9 cellular contexts compared by ENCODE assay signal in the genomic region with DNA sequence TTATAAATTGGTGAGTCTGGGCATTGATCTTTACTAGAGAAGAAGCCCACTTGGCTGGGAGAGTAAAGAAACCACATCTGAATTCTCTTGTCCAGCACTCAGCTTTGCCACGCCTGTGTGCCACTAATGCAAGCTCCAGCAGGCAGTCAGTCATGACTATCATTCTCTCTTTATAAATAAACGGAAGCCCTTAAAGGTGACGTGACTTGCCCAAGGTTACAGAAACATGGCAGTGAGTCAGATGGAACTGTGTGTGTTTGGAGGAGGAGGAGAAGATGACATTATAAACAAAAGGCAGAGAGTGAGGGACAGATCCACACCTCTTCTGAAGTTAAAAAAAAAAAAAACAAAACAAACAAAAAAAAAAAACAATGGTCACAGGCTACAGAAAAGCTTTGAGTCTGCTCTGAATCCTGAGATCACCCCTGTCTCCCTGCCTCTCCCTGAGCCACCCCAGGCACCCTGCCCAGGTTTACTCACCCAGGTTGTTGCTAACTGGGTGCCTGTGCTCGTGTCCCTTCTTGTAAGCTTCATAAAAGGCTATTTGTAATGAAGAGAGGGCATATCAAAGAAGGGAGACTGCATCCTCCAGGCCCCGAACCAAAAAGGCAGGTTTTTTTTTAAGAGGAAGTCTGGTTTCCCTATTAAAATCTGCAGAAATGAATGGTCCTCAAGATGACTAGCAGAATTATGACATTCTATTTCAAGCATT.
A peak's percentile ranks its signal among the peaks of the same experiment; 100 is the strongest.
DNase-seq lines count a peak whose midpoint lies in the region; ATAC-seq, FAIRE-seq and TF ChIP-seq lines count a peak whose summit lies in the region.
"Had no signal": no experiment of that assay in that cellular context is flagged by ENCODE, and none has a peak within 500 bp of the region (broad histone marks: within the 10 kb centered on the region; RNA-seq: fewer than 3 reads in every experiment).

No MANE protein-coding gene starts in this region.

- BruUV-seq in endothelial cell of umbilical vein (replicated peaks; lab: Mats Ljungman, UMichigan), result no TSS peak

- H2AFZ ChIP-seq in Loucy (ENCODE audit: low read length) (no peak overlapping the region), endothelial cell of umbilical vein (ENCODE audit: low read depth, low read length) (peak overlapping the region; percentile 73)

- no peaks in the 10 kb centered on the region for H4K20me1 ChIP-seq in Loucy (ENCODE audit: insufficient read depth, low read length, poor library complexity, severe bottlenecking)
- H4K20me1 ChIP-seq in endothelial cell of umbilical vein (replicated peaks; ENCODE audit: control insufficient read depth, extremely low read depth, insufficient read depth, low read length), result no peaks in the 10 kb centered on the region

- no peak overlapping the region for H3K9ac ChIP-seq in Loucy (ENCODE audit: low read depth, low read length, poor library complexity, severe bottlenecking)
- H3K9ac ChIP-seq in endothelial cell of umbilical vein (replicated peaks; ENCODE audit: extremely low read depth, insufficient read depth, low read length), result peak overlapping the region; percentile 60

- no peak for TF ChIP-seq POLR2A in endothelial cell of umbilical vein (IDR thresholded peaks at IDR 0.05; ENCODE audit: low read depth, low read length)

- dilution Hi-C loops in endothelial cell of umbilical vein (cut with MboI; ENCODE audit: extremely low pct_ligation_motif_present, low sequenced_read_pairs), result loop anchor here (25.0 kb wide), 1 partner anchor 123 kb away; a partner anchor contains a TSS

- no peak for ATAC-seq in GM21360 (IDR thresholded peaks at IDR 0.05; ENCODE audit: unreplicated experiment)
- no peak for ATAC-seq in HG02852 (IDR thresholded peaks at IDR 0.05; ENCODE audit: unreplicated experiment)
- ATAC-seq: activated T-cell treated with anti-CD3 and anti-CD28 coated beads, Interleukin-2, amount 50 U/mL, for 4 hours had no signal

- CTCF ChIA-PET in endothelial cell of umbilical vein (lab: Charles Lee), result interaction anchor here (0.8 to 2.0 kb wide), 6 partner anchors 13 to 121 kb away, joined by 3 to 10 read pairs (median 4); no protein-coding TSS in a partner anchor

- POLR2A ChIA-PET in endothelial cell of umbilical vein (lab: Charles Lee), result interaction anchor here (0.7 kb wide), 1 partner anchor 77 kb away, joined by 4 read pairs; no protein-coding TSS in a partner anchor

- no peaks in the 10 kb centered on the region for H3K79me2 ChIP-seq in Loucy (ENCODE audit: insufficient read depth, low read length)
- no peaks in the 10 kb centered on the region for H3K79me2 ChIP-seq in endothelial cell of umbilical vein (ENCODE audit: control insufficient read depth, insufficient read depth, low read length)

- H3K9me2 ChIP-seq in Loucy (replicated peaks; ENCODE audit: low read depth, low read length), result no peaks in the 10 kb centered on the region

- H3F3A ChIP-seq in Loucy (ENCODE audit: low read depth), result peaks cover 4% of the 10 kb centered on the region; the same call in 1 of the 2 replicates

- intact Hi-C loops in endothelial cell of umbilical vein (cut with micrococcal nuclease), result no loop called here

- H3K27ac ChIP-seq in endothelial cell of umbilical vein (ENCODE audit: insufficient read depth, low read depth, low read length), result peak overlapping the region; percentile 68

- FAIRE-seq in endothelial cell of umbilical vein (lab: Jason Lieb, UNC), result peak; percentile 8

- H3K4me3 ChIP-seq in AG10803 (ENCODE audit: low read length) (no peak overlapping the region), Loucy (ENCODE audit: low read length, poor library complexity, severe bottlenecking) (peak overlapping the region; percentile 30), endothelial cell of umbilical vein (replicated peaks in 1 of 3; ENCODE audit: insufficient read depth in 1 of 3, low read depth in 1 of 3, low read length in 3 of 3) (no peak overlapping the region)

- no peaks in the 10 kb centered on the region for H3K9me1 ChIP-seq in endothelial cell of umbilical vein (replicated peaks; ENCODE audit: control insufficient read depth, extremely low read depth, insufficient read depth, low read length)

- peak; percentile 44 for DNase-seq in AG10803 (ENCODE audit: low read depth)
- DNase-seq in endothelial cell of umbilical vein (ENCODE audit: low read depth, low spot score), result peak; percentile 44
- DNase-seq in myocyte (ENCODE audit: low read depth), result peak; percentile 84
- DNase-seq in NAMALWA (ENCODE audit: low spot score), result no peak
- DNase-seq in GF-D8 (lab: John Stamatoyannopoulos, UW), result no peak
- DNase-seq: activated T-cell treated with anti-CD3 and anti-CD28 coated beads, Interleukin-2, amount 50 U/mL, for 4 hours had no signal

- H3K36me3 ChIP-seq in Loucy (ENCODE audit: insufficient read depth, low read length), result no peaks in the 10 kb centered on the region
- no peaks in the 10 kb centered on the region for H3K36me3 ChIP-seq in endothelial cell of umbilical vein (ENCODE audit: control insufficient read depth in 2 of 2, extremely low read depth in 1 of 2, insufficient read depth in 2 of 2, low read length in 2 of 2)

- H3K4me2 ChIP-seq in Loucy (ENCODE audit: low read depth, low read length, poor library complexity, severe bottlenecking) (peak overlapping the region; percentile 60), endothelial cell of umbilical vein (ENCODE audit: insufficient read depth, low read length) (peak overlapping the region; percentile 21)

- H3K9me3 ChIP-seq in Loucy (ENCODE audit: insufficient read depth, low read depth, low read length), result no peaks in the 10 kb centered on the region
- no peaks in the 10 kb centered on the region for H3K9me3 ChIP-seq in endothelial cell of umbilical vein (replicated peaks; ENCODE audit: control insufficient read depth, insufficient read depth, low read length)

- H3K27me3 ChIP-seq in Loucy (ENCODE audit: insufficient read depth, low read length, poor library complexity, severe bottlenecking) (no peaks in the 10 kb centered on the region), endothelial cell of umbilical vein (ENCODE audit: control insufficient read depth in 2 of 2, insufficient read depth in 2 of 2, low read length in 2 of 2) (no peaks in the 10 kb centered on the region)

- TF ChIP-seq CTCF in AG10803 (conservative IDR thresholded peaks at IDR 0.05; ENCODE audit: low read length) (no peak), Loucy (conservative IDR thresholded peaks at IDR 0.05; ENCODE audit: low read length) (no peak), endothelial cell of umbilical vein (IDR thresholded peaks at IDR 0.05; ENCODE audit: extremely low read depth in 1 of 2, insufficient read depth in 1 of 2, low read depth in 1 of 2, low read length in 2 of 2) (no peak)

- peaks cover 46% of the 10 kb centered on the region for H3K4me1 ChIP-seq in Loucy (ENCODE audit: insufficient read depth, low read length, poor library complexity, severe bottlenecking)
- peaks cover 17% of the 10 kb centered on the region for H3K4me1 ChIP-seq in endothelial cell of umbilical vein (ENCODE audit: control insufficient read depth, extremely low read depth, insufficient read depth, low read length)

TF ChIP-seq in endothelial cell of umbilical vein, 7 proteins besides CTCF, POLR2A, EP300 and RAD21:
- TF ChIP-seq FOS (IDR thresholded peaks at IDR 0.05; ENCODE audit: borderline replicate concordance, insufficient read depth, low read length) (no peak), JUN (IDR thresholded peaks at IDR 0.05; ENCODE audit: borderline replicate concordance, insufficient read depth, insufficient read length, low read depth) (no peak), POLR2AphosphoS5 (IDR thresholded peaks at IDR 0.05; ENCODE audit: insufficient read depth, low read depth, low read length) (no peak), GATA2 (IDR thresholded peaks at IDR 0.05; ENCODE audit: insufficient read depth, insufficient read length, low read depth, low read length) (no peak), MYC (IDR thresholded peaks at IDR 0.05; ENCODE audit: low read depth, low read length) (no peak), EZH2 (IDR thresholded peaks at IDR 0.05; ENCODE audit: borderline replicate concordance, low read depth, low read length, severe bottlenecking) (no peak)
- TF ChIP-seq, protein P1, sequence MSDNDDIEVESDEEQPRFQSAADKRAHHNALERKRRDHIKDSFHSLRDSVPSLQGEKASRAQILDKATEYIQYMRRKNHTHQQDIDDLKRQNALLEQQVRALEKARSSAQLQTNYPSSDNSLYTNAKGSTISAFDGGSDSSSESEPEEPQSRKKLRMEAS (IDR thresholded peaks at IDR 0.05; ENCODE audit: insufficient read depth, insufficient read length), result no peak

Comparison
In these comparisons a context has a peak if more than half of its experiments do, and no peak if none do; other contexts are left out.
1. DNase-seq: peak in AG10803 (single experiment), endothelial cell of umbilical vein (single experiment) and myocyte (single experiment); none in NAMALWA (single experiment) and GF-D8 (single experiment).